30 cellular contexts compared by ENCODE assay signal in the genomic region with DNA sequence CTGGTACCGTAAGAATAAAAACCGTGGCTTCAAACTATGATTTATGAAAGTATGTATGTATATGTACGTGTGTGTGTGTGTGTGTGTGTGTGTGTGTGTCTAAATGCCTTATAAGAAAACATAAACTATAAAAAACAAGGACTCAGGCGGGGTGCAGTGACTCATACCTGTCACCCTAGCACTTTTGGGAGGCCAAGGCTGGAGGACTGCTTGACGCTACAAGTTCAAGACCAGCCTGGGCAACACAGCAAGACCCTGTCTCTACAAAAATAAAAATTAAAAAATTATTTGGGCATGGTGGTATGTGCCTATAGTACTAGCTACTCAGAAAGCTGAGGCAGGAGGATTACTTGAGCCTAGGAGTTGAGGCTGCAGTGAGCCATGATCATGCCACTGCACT. TPM values are rescaled to one million over a fixed set of nuclear protein-coding genes. Genes with fewer than 3 reads are reported as not detected.
"Had no signal": no experiment of that assay in that cellular context is flagged by ENCODE, and none has a peak within 500 bp of the region (broad histone marks: within the 10 kb centered on the region; RNA-seq: fewer than 3 reads in every experiment).

No MANE protein-coding gene starts in this region.

- H3K27me3 Mint-ChIP-seq: dendritic cell treated with granulocyte-macrophage colony-stimulating factor and Interleukin-4, amounts not matched to agents 40 ng/mL and 50 ng/mL, for 4 days; effector memory CD8-positive, alpha-beta T cell had no signal

- H2AFZ ChIP-seq: hepatocyte had no signal

- H3K9me3 ChIP-seq: colonic mucosa, esophagus muscularis mucosa, esophagus squamous epithelium, gastrocnemius medialis, gastroesophageal sphincter, heart left ventricle, heart right ventricle had no signal

- H3K79me2 ChIP-seq: hepatocyte had no signal

- H3K4me2 ChIP-seq: hepatocyte had no signal

- H3K27ac ChIP-seq: colonic mucosa, coronary artery, dorsolateral prefrontal cortex, epithelial cell of prostate, esophagus muscularis mucosa, esophagus squamous epithelium, foreskin keratinocyte, gastrocnemius medialis, gastroesophageal sphincter, heart left ventricle, heart right ventricle, hepatocyte had no signal

- DNase-seq: colonic mucosa; cortex of kidney; dermis blood vessel endothelial cell; dorsolateral prefrontal cortex; effector CD4-positive, alpha-beta T cell; effector CD8-positive, alpha-beta T cell; effector memory CD4-positive, alpha-beta T cell; effector memory CD8-positive, alpha-beta T cell; endodermal cell; erythroblast; esophagus squamous epithelium; foreskin fibroblast; foreskin keratinocyte; foreskin melanocyte; gastrocnemius medialis; glutamatergic neuron; head of caudate nucleus; heart left ventricle; heart right ventricle had no signal

- FAIRE-seq: colon, endometrium, endothelial cell of umbilical vein, frontal cortex had no signal

- ATAC-seq: effector memory CD8-positive, alpha-beta T cell; esophagus mucosa; foreskin keratinocyte; gastrocnemius medialis; gastroesophageal sphincter; heart left ventricle; heart right ventricle had no signal

- H3K27ac Mint-ChIP-seq: dendritic cell treated with granulocyte-macrophage colony-stimulating factor and Interleukin-4, amounts not matched to agents 40 ng/mL and 50 ng/mL, for 4 days; effector memory CD8-positive, alpha-beta T cell; endodermal cell had no signal

- H3K4me1 ChIP-seq: colonic mucosa, esophagus muscularis mucosa, esophagus squamous epithelium, foreskin keratinocyte, gastrocnemius medialis, gastroesophageal sphincter, heart left ventricle had no signal

- H3K4me1 Mint-ChIP-seq: endodermal cell had no signal

- H3K4me3 ChIP-seq: colonic mucosa, coronary artery, dorsolateral prefrontal cortex, esophagus muscularis mucosa, esophagus squamous epithelium, gastrocnemius medialis, gastroesophageal sphincter, heart left ventricle, heart right ventricle, hepatocyte had no signal

- H3K27me3 ChIP-seq: colonic mucosa, dorsolateral prefrontal cortex, esophagus muscularis mucosa, esophagus squamous epithelium, foreskin keratinocyte, gastrocnemius medialis, gastroesophageal sphincter, heart left ventricle, heart right ventricle, hepatocyte had no signal

- H3K9me3 Mint-ChIP-seq: dendritic cell treated with granulocyte-macrophage colony-stimulating factor and Interleukin-4, amounts not matched to agents 40 ng/mL and 50 ng/mL, for 4 days; effector memory CD8-positive, alpha-beta T cell had no signal

- H3K4me3 Mint-ChIP-seq: dendritic cell treated with granulocyte-macrophage colony-stimulating factor and Interleukin-4, amounts not matched to agents 40 ng/mL and 50 ng/mL, for 4 days; effector memory CD8-positive, alpha-beta T cell; endodermal cell had no signal

RNA-seq across cellular contexts. Expression of gene PIERCE2, which starts 29.2 kb away (rescaled TPM):
- total RNA-seq: esophagus mucosa had no signal
